1 cellular context compared by ENCODE assay signal in the genomic region with DNA sequence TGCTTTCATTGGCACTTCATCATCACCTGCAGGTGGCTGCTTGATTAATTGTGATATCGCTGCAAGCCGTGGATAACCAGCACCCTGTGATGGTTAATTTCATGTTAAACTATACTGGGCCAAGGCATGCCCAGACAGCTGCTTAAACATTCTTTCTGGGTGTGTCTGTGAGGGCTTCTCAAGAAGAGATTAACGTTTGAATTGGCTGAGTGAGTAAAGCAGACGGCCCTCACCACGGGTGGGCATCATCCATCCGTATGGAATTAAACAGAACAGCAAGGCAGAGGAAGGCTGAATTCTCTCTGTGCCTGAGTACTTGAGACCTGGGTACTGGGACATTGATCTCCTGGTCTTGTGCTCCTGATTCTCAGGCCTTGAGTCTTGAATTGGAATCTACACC.
TF ChIP-seq lines count a peak whose summit lies in the region.

No MANE protein-coding gene starts in this region.

TF ChIP-seq in H1, 55 proteins besides CTCF, POLR2A, EP300 and RAD21:
- no peak for TF ChIP-seq POU5F1 (IDR thresholded peaks at IDR 0.05; ENCODE audit: low read depth, low read length)
- peak; percentile 54; the same call in 1 of the 2 replicates for TF ChIP-seq POLR2AphosphoS5 (IDR thresholded peaks at IDR 0.05; ENCODE audit: low read depth, low read length)
TF ChIP-seq in H1: peak in this region for 1.
